8 cellular contexts compared by ENCODE assay signal in genomic region chr11:94769897-94770296, GRCh38. TPM values are rescaled to one million over a fixed set of nuclear protein-coding genes. Genes with fewer than 3 reads are reported as not detected.
DNase-seq lines count a peak whose midpoint lies in the region; ATAC-seq and TF ChIP-seq lines count a peak whose summit lies in the region.

No MANE protein-coding gene starts in this region.

- TSS peak; percentile 37 for BruUV-seq in HCT116 (replicated peaks; lab: Mats Ljungman, UMichigan)

- no peak overlapping the region for H2AFZ ChIP-seq in HCT116 (ENCODE audit: low read depth, low read length, poor library complexity, severe bottlenecking)

- H3K9me2 ChIP-seq in HCT116 (ENCODE audit: insufficient read depth) = no peaks in the 10 kb centered on the region

- no peaks in the 10 kb centered on the region for H3K27me3 ChIP-seq in HCT116 (ENCODE audit: insufficient read depth, low read length)
- H3K27me3 ChIP-seq in RWPE2 (ENCODE audit: insufficient read depth, poor library complexity, severe bottlenecking) = no peaks in the 10 kb centered on the region
- H3K27me3 ChIP-seq in left ventricle myocardium inferior (ENCODE audit: low read depth) = no peaks in the 10 kb centered on the region
- H3K27me3 ChIP-seq in skeletal muscle satellite cell (ENCODE audit: control insufficient read depth, insufficient read depth, low read length) = no peaks in the 10 kb centered on the region

- no peak for ATAC-seq in HCT116
- no peak for ATAC-seq in RWPE2 (ENCODE audit: low read depth)
- no peak for ATAC-seq in HG03342 (IDR thresholded peaks at IDR 0.05; ENCODE audit: unreplicated experiment)
- ATAC-seq in HG02623 (IDR thresholded peaks at IDR 0.05; ENCODE audit: unreplicated experiment) = no peak

- peaks cover 60% of the 10 kb centered on the region for H3K79me2 ChIP-seq in HCT116 (ENCODE audit: insufficient read depth, low read length)

- TF ChIP-seq CTCF in HCT116 (IDR thresholded peaks at IDR 0.05 in 2 of 3, conservative IDR thresholded peaks at IDR 0.05 in 1 of 3; ENCODE audit: borderline replicate concordance in 1 of 3, insufficient read depth in 1 of 3, low read depth in 2 of 3, low read length in 2 of 3) (no peak), RWPE2 (IDR thresholded peaks at IDR 0.05; ENCODE audit: poor library complexity, severe bottlenecking) (no peak), left ventricle myocardium inferior (IDR thresholded peaks at IDR 0.05; ENCODE audit: borderline replicate concordance) (no peak)

- DNase-seq in HCT116 (ENCODE audit: low read depth, low spot score) (no peak), RWPE2 (ENCODE audit: low spot score) (no peak), left ventricle myocardium inferior (no peak), erythroblast (lab: John Stamatoyannopoulos, UW) (no peak), NOMO-1 (lab: John Stamatoyannopoulos, UW; ENCODE audit: unreplicated experiment in 2 of 2) (no peak)

- H3K27ac ChIP-seq in HCT116 (ENCODE audit: low read depth, low read length) (no peak overlapping the region), RWPE2 (ENCODE audit: poor library complexity, severe bottlenecking) (peak overlapping the region; percentile 90), left ventricle myocardium inferior (replicated peaks) (peak overlapping the region; percentile 93)

- TF ChIP-seq POLR2A in HCT116 (IDR thresholded peaks at IDR 0.05; ENCODE audit: borderline replicate concordance, extremely low read depth, insufficient read depth, insufficient read length) = no peak
- TF ChIP-seq POLR2A in erythroblast (IDR thresholded peaks at IDR 0.05; ENCODE audit: low read length) = no peak

- no peak for TF ChIP-seq RAD21 in HCT116 (IDR thresholded peaks at IDR 0.05; ENCODE audit: low read depth)

- no peaks in the 10 kb centered on the region for H3K36me3 ChIP-seq in HCT116 (ENCODE audit: control insufficient read depth in 1 of 2, insufficient read depth in 2 of 2, low read length in 2 of 2)
- no peaks in the 10 kb centered on the region for H3K36me3 ChIP-seq in RWPE2 (ENCODE audit: low read depth)
- H3K36me3 ChIP-seq in left ventricle myocardium inferior = no peaks in the 10 kb centered on the region
- H3K36me3 ChIP-seq in skeletal muscle satellite cell (ENCODE audit: insufficient read depth, low read length) = no peaks in the 10 kb centered on the region

- H4K20me1 ChIP-seq in HCT116 (ENCODE audit: insufficient read depth) = no peaks in the 10 kb centered on the region

- H3K4me3 ChIP-seq in HCT116 (replicated peaks in 1 of 2; ENCODE audit: low read depth in 1 of 2, low read length in 2 of 2) = peak overlapping the region; percentile 61 to 67
- peak overlapping the region; percentile 76 for H3K4me3 ChIP-seq in RWPE2 (ENCODE audit: severe bottlenecking)
- peak overlapping the region; percentile 84 for H3K4me3 ChIP-seq in left ventricle myocardium inferior
- H3K4me3 ChIP-seq in skeletal muscle satellite cell (ENCODE audit: low read length) = peak overlapping the region; percentile 95

- intact Hi-C loops in HCT116 (cut with micrococcal nuclease) (loop anchor here (10.0 kb wide), 1 partner anchor 385 kb away; no protein-coding TSS in a partner anchor), left ventricle myocardium inferior (cut with micrococcal nuclease) (loop anchor here (10.0 kb wide), 1 partner anchor 145 kb away; no protein-coding TSS in a partner anchor)

- POLR2A ChIA-PET in HCT116 (lab: Charles Lee) = no interaction called here

- H3K4me1 ChIP-seq in HCT116 (ENCODE audit: control insufficient read depth in 1 of 2, insufficient read depth in 2 of 2, low read length in 2 of 2) = peaks cover 12 to 39% of the 10 kb centered on the region in 2 experiments; a peak in 3 of 4 replicates
- H3K4me1 ChIP-seq in RWPE2 (ENCODE audit: insufficient read depth, poor library complexity, severe bottlenecking) = peaks cover 58% of the 10 kb centered on the region
- peaks cover 67% of the 10 kb centered on the region for H3K4me1 ChIP-seq in left ventricle myocardium inferior
- peaks cover 39% of the 10 kb centered on the region for H3K4me1 ChIP-seq in skeletal muscle satellite cell (ENCODE audit: control insufficient read depth, insufficient read depth, low read length)

- H3K9me3 ChIP-seq in HCT116 (ENCODE audit: control insufficient read depth in 1 of 2, insufficient read depth in 1 of 2, low read depth in 1 of 2, low read length in 2 of 2) = no peaks in the 10 kb centered on the region
- no peaks in the 10 kb centered on the region for H3K9me3 ChIP-seq in RWPE2 (ENCODE audit: severe bottlenecking)
- no peaks in the 10 kb centered on the region for H3K9me3 ChIP-seq in left ventricle myocardium inferior (replicated peaks)
- no peaks in the 10 kb centered on the region for H3K9me3 ChIP-seq in skeletal muscle satellite cell (replicated peaks; ENCODE audit: low read length)

- H3K9ac ChIP-seq in HCT116 (ENCODE audit: low read length) = peak overlapping the region; percentile 76
- peak overlapping the region; percentile 97 for H3K9ac ChIP-seq in skeletal muscle satellite cell (ENCODE audit: low read depth, low read length)

- H3K4me2 ChIP-seq in HCT116 (ENCODE audit: low read length) = peak overlapping the region; percentile 82
- peak overlapping the region; percentile 91 for H3K4me2 ChIP-seq in skeletal muscle satellite cell (ENCODE audit: low read length)

- RAD21 ChIA-PET in HCT116 (lab: Charles Lee; ENCODE audit: low non-redundant PET in 1 of 2, low total read pairs in 2 of 2, uncharacterized antibody in 2 of 2, unreplicated experiment in 2 of 2) = no interaction called here

- CTCF ChIA-PET in HCT116 (lab: Charles Lee) = no interaction called here

TF ChIP-seq in HCT116, 20 proteins besides CTCF, POLR2A, EP300 and RAD21:
- no peak for TF ChIP-seq EZH2 (IDR thresholded peaks at IDR 0.05)
- no peak for TF ChIP-seq MAX (IDR thresholded peaks at IDR 0.05)
- no peak for TF ChIP-seq CEBPB (IDR thresholded peaks at IDR 0.05; ENCODE audit: low read depth)
- no peak for TF ChIP-seq SP1 (IDR thresholded peaks at IDR 0.05; ENCODE audit: low read depth)
- no peak for TF ChIP-seq CBX3 (IDR thresholded peaks at IDR 0.05; ENCODE audit: low read depth)

RNA-seq across cellular contexts. Expression of gene AMOTL1, which starts 1.7 kb away (rescaled TPM):
- total RNA-seq in HCT116 (2021; ENCODE audit: unreplicated experiment) (27.6 TPM), left ventricle myocardium inferior (61.1 TPM)
- 8.8 and 9.6 TPM in 2 replicates for polyA plus RNA-seq in HCT116 (2012)
- total RNA-seq in skeletal muscle satellite cell (2012; rRNA removed) = 31.4 and 31.9 TPM in 2 replicates
